In the genomic region with DNA sequence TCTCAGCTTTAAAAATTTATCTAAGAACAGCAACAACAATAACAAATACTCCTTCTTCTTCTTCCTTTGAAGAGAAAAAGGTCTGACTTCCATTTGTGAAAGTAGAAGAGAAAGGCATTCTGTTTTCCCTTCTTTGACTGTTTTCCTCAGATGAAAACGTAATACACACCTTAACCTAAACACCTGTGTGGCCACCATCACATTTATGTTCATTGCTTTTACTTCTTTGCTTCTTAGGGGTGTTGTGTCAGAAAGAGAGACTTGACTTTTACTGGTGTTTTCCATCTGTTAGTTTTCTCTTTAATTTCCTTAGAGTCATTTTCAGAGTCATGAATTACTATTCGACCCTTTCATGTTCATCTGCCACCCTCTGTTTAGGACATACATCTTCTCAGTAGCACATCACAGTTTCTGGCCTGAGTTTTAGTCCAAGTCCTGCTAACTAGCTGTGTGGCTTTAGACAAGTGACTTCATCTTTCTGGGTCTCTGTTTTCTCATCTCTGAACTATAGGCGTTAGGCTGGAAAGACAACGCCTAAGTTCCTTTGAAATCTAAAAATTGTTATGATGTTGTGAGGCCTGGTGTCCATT, we compare ENCODE assay signal across 16 cellular contexts.
DNase-seq lines count a peak whose midpoint lies in the region.
"Had no signal": no experiment of that assay in that cellular context is flagged by ENCODE, and none has a peak within 500 bp of the region (broad histone marks: within the 10 kb centered on the region; RNA-seq: fewer than 3 reads in every experiment).

No MANE protein-coding gene starts in this region.

- peaks cover 42% of the 10 kb centered on the region for H3K36me3 Mint-ChIP-seq in activated T-helper 2 cell treated with anti-CD3 and anti-CD28 coated beads, Interferon-gamma antibody, Interleukin-2, Interleukin-4, amounts not matched to agents 10 μg/mL and 5 μg/mL and 100 μg/mL, durations not matched to agents 14 hours and 24 hours and 36 hours (ENCODE audit: low read depth)

- H3K4me3 Mint-ChIP-seq in activated T-helper 2 cell treated with anti-CD3 and anti-CD28 coated beads, Interferon-gamma antibody, Interleukin-2, Interleukin-4, amounts not matched to agents 10 μg/mL and 5 μg/mL and 100 μg/mL, durations not matched to agents 14 hours and 24 hours and 36 hours (ENCODE audit: low read depth) = peak overlapping the region; percentile 97

- H3K4me1 Mint-ChIP-seq in activated T-helper 2 cell treated with anti-CD3 and anti-CD28 coated beads, Interferon-gamma antibody, Interleukin-2, Interleukin-4, amounts not matched to agents 10 μg/mL and 5 μg/mL and 100 μg/mL, durations not matched to agents 14 hours and 24 hours and 36 hours (ENCODE audit: low read depth) = peaks cover 68% of the 10 kb centered on the region

- peaks cover 18% of the 10 kb centered on the region for H3K9me3 Mint-ChIP-seq in activated T-helper 2 cell treated with anti-CD3 and anti-CD28 coated beads, Interferon-gamma antibody, Interleukin-2, Interleukin-4, amounts not matched to agents 10 μg/mL and 5 μg/mL and 100 μg/mL, durations not matched to agents 14 hours and 24 hours and 36 hours

- H3K27me3 Mint-ChIP-seq in activated T-helper 2 cell treated with anti-CD3 and anti-CD28 coated beads, Interferon-gamma antibody, Interleukin-2, Interleukin-4, amounts not matched to agents 10 μg/mL and 5 μg/mL and 100 μg/mL, durations not matched to agents 14 hours and 24 hours and 36 hours (ENCODE audit: low read depth) = no peaks in the 10 kb centered on the region

- intact Hi-C loops in activated T-helper 2 cell treated with anti-CD3 and anti-CD28 coated beads, Interferon-gamma antibody, Interleukin-2, Interleukin-4, amounts not matched to agents 10 μg/mL and 5 μg/mL and 100 μg/mL, durations not matched to agents 14 hours and 24 hours and 36 hours (cut with micrococcal nuclease) = loop anchor here (1.0 to 10.0 kb wide), 4 partner anchors 12 to 957 kb away; no protein-coding TSS in a partner anchor
- intact Hi-C loops in posterior cingulate gyrus (cut with DNase I) = no loop called here

- DNase-seq in activated CD4-positive, alpha-beta T cell treated with anti-CD3 and anti-CD28 coated beads for 48 hours = peak; percentile 24
- DNase-seq in activated CD4-positive, alpha-beta T cell treated with anti-CD3 and anti-CD28 coated beads, Interleukin-2, amount 50 U/mL, for 1 hour = no peak
- DNase-seq in stimulated activated CD4-positive, alpha-beta T cell treated with anti-CD3 and anti-CD28 coated beads, Interleukin-15, amount 100 ng/mL, for 24 hours = peak; percentile 15
- no peak for DNase-seq in stimulated activated CD4-positive, alpha-beta T cell treated with anti-CD3 and anti-CD28 coated beads, Interleukin-2, amount 100 ng/mL, for 48 hours
- DNase-seq in activated T-helper 2 cell treated with anti-CD3 and anti-CD28 coated beads, Interferon-gamma antibody, Interleukin-2, Interleukin-4, amounts not matched to agents 10 μg/mL and 5 μg/mL and 100 μg/mL, durations not matched to agents 14 hours and 24 hours and 36 hours (ENCODE audit: low spot score) = no peak
- DNase-seq in posterior cingulate gyrus (no peak), C1 segment of cervical spinal cord (lab: John Stamatoyannopoulos, UW) (no peak)
- DNase-seq in NK-92 treated with Interleukin-12 subunit alpha and Interleukin-12 subunit beta, amount 100 ng/mL, for 24 hours (lab: John Stamatoyannopoulos, UW) = no peak
- DNase-seq: GDM1, HCEC 1CT, KG1, NCI-H1436, NCI-H2029, NCI-H2171, NCI-H446 treated with DMSO at 0.1 percent for 48 hours, OCI-M1 had no signal

- peak overlapping the region; percentile 100 for H3K27ac Mint-ChIP-seq in activated T-helper 2 cell treated with anti-CD3 and anti-CD28 coated beads, Interferon-gamma antibody, Interleukin-2, Interleukin-4, amounts not matched to agents 10 μg/mL and 5 μg/mL and 100 μg/mL, durations not matched to agents 14 hours and 24 hours and 36 hours

Comparison
In these comparisons a context has a peak if more than half of its experiments do, and no peak if none do; other contexts are left out.
1. DNase-seq: peak in activated CD4-positive, alpha-beta T cell treated with anti-CD3 and anti-CD28 coated beads for 48 hours (single experiment) and stimulated activated CD4-positive, alpha-beta T cell treated with anti-CD3 and anti-CD28 coated beads, Interleukin-15, amount 100 ng/mL, for 24 hours (single experiment); none in activated CD4-positive, alpha-beta T cell treated with anti-CD3 and anti-CD28 coated beads, Interleukin-2, amount 50 U/mL, for 1 hour (single experiment), stimulated activated CD4-positive, alpha-beta T cell treated with anti-CD3 and anti-CD28 coated beads, Interleukin-2, amount 100 ng/mL, for 48 hours (0 of 2), activated T-helper 2 cell treated with anti-CD3 and anti-CD28 coated beads, Interferon-gamma antibody, Interleukin-2, Interleukin-4, amounts not matched to agents 10 μg/mL and 5 μg/mL and 100 μg/mL, durations not matched to agents 14 hours and 24 hours and 36 hours (single experiment), posterior cingulate gyrus (0 of 10), C1 segment of cervical spinal cord (0 of 14) and NK-92 treated with Interleukin-12 subunit alpha and Interleukin-12 subunit beta, amount 100 ng/mL, for 24 hours (single experiment).